Comparison of ENCODE assay signal across 8 cellular contexts in genomic region chr5:81851481-81852178, GRCh38.
DNase-seq lines count a peak whose midpoint lies in the region; ATAC-seq and TF ChIP-seq lines count a peak whose summit lies in the region.

No MANE protein-coding gene starts in this region.

- peak; percentile 29 to 64 for TF ChIP-seq POLR2A in tibial nerve (IDR thresholded peaks at IDR 0.05)

- peak; percentile 86 for ATAC-seq in HG02759 (IDR thresholded peaks at IDR 0.05; ENCODE audit: unreplicated experiment)

- H3K27me3 ChIP-seq in parathyroid adenoma (ENCODE audit: control insufficient read depth, insufficient read depth, low read length) (no peaks in the 10 kb centered on the region), tibial nerve (no peaks in the 10 kb centered on the region)

- H3K4me1 ChIP-seq in parathyroid adenoma (peaks cover 31% of the 10 kb centered on the region), tibial nerve (peaks cover 0 to 89% (median 33%) of the 10 kb centered on the region in 4 donors)

- no peaks in the 10 kb centered on the region for H3K79me2 ChIP-seq in parathyroid adenoma

- TF ChIP-seq CTCF in GM12864 (IDR thresholded peaks at IDR 0.05; ENCODE audit: low read depth, low read length, missing control alignments) = no peak
- TF ChIP-seq CTCF in parathyroid adenoma (IDR thresholded peaks at IDR 0.05) = no peak
- TF ChIP-seq CTCF in tibial nerve (IDR thresholded peaks at IDR 0.05) = peak in 2 of 5 experiments; percentile 50 to 65

- TF ChIP-seq EP300 in tibial nerve (IDR thresholded peaks at IDR 0.05) = peak; percentile 49 to 99

- intact Hi-C loops in cardiac septum (cut with DNase I) = loop anchor here (1.0 to 5.0 kb wide), 6 partner anchors 63 to 424 kb away; partner anchors contain the start of gene SSBP2

- H3K36me3 ChIP-seq in parathyroid adenoma (ENCODE audit: control insufficient read depth, insufficient read depth, low read length) = no peaks in the 10 kb centered on the region
- H3K36me3 ChIP-seq in tibial nerve = no peaks in the 10 kb centered on the region

- no peak overlapping the region for H3K9ac ChIP-seq in parathyroid adenoma

- H3K9me3 ChIP-seq in parathyroid adenoma (ENCODE audit: control insufficient read depth, low read length) = no peaks in the 10 kb centered on the region
- no peaks in the 10 kb centered on the region for H3K9me3 ChIP-seq in tibial nerve

- peak overlapping the region; percentile 62 for H3K27ac ChIP-seq in adipose tissue (ENCODE audit: low read depth, low read length)
- peak overlapping the region; percentile 92 for H3K27ac ChIP-seq in parathyroid adenoma
- peak overlapping the region; percentile 77 to 93 (median 84) for H3K27ac ChIP-seq in tibial nerve

- 0% methylated on average over 31 of the region's 31 CpGs for WGBS in adipose tissue, 3 donors
- WGBS in tibial nerve, 2 donors = 0% methylated on average over 31 of the region's 31 CpGs

- H2AFZ ChIP-seq in parathyroid adenoma = peak overlapping the region; percentile 71

- peak overlapping the region; percentile 75 for H3K4me2 ChIP-seq in parathyroid adenoma (ENCODE audit: low read length)

- DNase-seq in GM12864 (ENCODE audit: low read depth) (peak; percentile 79), NCI-H1436 (lab: John Stamatoyannopoulos, UW) (peak; percentile 90), SW480 (ENCODE audit: low spot score) (peak; percentile 91), cardiac septum (ENCODE audit: low spot score) (peak; percentile 98), tibial nerve (ENCODE audit: low spot score in 2 of 2) (peak; percentile 94)

- H3K4me3 ChIP-seq in GM12864 (ENCODE audit: low read depth, low read length) (peak overlapping the region; percentile 46), parathyroid adenoma (ENCODE audit: low read depth, low read length) (peak overlapping the region; percentile 57), tibial nerve (peak overlapping the region; percentile 42 to 63 (median 51))

Comparison
In these comparisons a context has a peak if more than half of its experiments do, and no peak if none do; other contexts are left out.
1. Peak in every context shown above with its lines: DNase-seq, ATAC-seq, H3K4me3 ChIP-seq and H3K27ac ChIP-seq.